ENCODE assay signal across 11 cellular contexts in genomic region chr15:100958326-100959065, GRCh38. TPM values are rescaled to one million over a fixed set of nuclear protein-coding genes. Genes with fewer than 3 reads are reported as not detected.
DNase-seq lines count a peak whose midpoint lies in the region; ATAC-seq and TF ChIP-seq lines count a peak whose summit lies in the region.
"Had no signal": no experiment of that assay in that cellular context is flagged by ENCODE, and none has a peak within 500 bp of the region (broad histone marks: within the 10 kb centered on the region; RNA-seq: fewer than 3 reads in every experiment).

No MANE protein-coding gene starts in this region.

- peaks cover 13% of the 10 kb centered on the region for H3K4me1 ChIP-seq in lower lobe of right lung

- no peaks in the 10 kb centered on the region for H3K36me3 ChIP-seq in lower lobe of right lung

- H3K27ac ChIP-seq in lower lobe of right lung (no peak overlapping the region), coronary artery (no peak overlapping the region)

- peak; percentile 58 for DNase-seq in AG20443 (ENCODE audit: low spot score)
- DNase-seq in amniotic stem cell (lab: John Stamatoyannopoulos, UW) = peak; percentile 9
- no peak for DNase-seq in lower lobe of right lung
- DNase-seq in cerebellar nuclear complex (lab: John Stamatoyannopoulos, UW) = no peak
- DNase-seq in coronary artery (ENCODE audit: low spot score) = no peak
- no peak for DNase-seq in dedifferentiated amniotic fluid mesenchymal stem cell (ENCODE audit: extremely low spot score)
- DNase-seq: activated naive CD4-positive, alpha-beta T cell treated with Interleukin-2 at 50 U/mL for 16 hours; CD4-positive, CD25-positive, alpha-beta regulatory T cell; NCI-H146 had no signal

- H3K4me3 ChIP-seq in lower lobe of right lung (no peak overlapping the region), coronary artery (no peak overlapping the region)

- intact Hi-C loops in lower lobe of right lung (cut with DNase I) = no loop called here

- no peaks in the 10 kb centered on the region for H3K9me3 ChIP-seq in lower lobe of right lung

- ATAC-seq in HG02759 (IDR thresholded peaks at IDR 0.05; ENCODE audit: unreplicated experiment) = peak; percentile 56
- ATAC-seq in lower lobe of right lung = peak; percentile 66 to 71
- ATAC-seq in GM21723 (IDR thresholded peaks at IDR 0.05; ENCODE audit: unreplicated experiment) = no peak

- TF ChIP-seq CTCF in lower lobe of right lung (IDR thresholded peaks at IDR 0.05) (no peak), coronary artery (IDR thresholded peaks at IDR 0.05) (no peak)

- no peaks in the 10 kb centered on the region for H3K27me3 ChIP-seq in lower lobe of right lung (ENCODE audit: low read depth)

RNA-seq across cellular contexts. Expression of gene LRRK1, which starts 39.3 kb away (rescaled TPM):
- total RNA-seq in lower lobe of right lung = 24.3 TPM

Comparison
In these comparisons a context has a peak if more than half of its experiments do, and no peak if none do; other contexts are left out.
1. DNase-seq: peak in AG20443 (single experiment) and amniotic stem cell (single experiment); none in lower lobe of right lung (single experiment), cerebellar nuclear complex (0 of 2), coronary artery (single experiment) and dedifferentiated amniotic fluid mesenchymal stem cell (single experiment).